In the genomic region with DNA sequence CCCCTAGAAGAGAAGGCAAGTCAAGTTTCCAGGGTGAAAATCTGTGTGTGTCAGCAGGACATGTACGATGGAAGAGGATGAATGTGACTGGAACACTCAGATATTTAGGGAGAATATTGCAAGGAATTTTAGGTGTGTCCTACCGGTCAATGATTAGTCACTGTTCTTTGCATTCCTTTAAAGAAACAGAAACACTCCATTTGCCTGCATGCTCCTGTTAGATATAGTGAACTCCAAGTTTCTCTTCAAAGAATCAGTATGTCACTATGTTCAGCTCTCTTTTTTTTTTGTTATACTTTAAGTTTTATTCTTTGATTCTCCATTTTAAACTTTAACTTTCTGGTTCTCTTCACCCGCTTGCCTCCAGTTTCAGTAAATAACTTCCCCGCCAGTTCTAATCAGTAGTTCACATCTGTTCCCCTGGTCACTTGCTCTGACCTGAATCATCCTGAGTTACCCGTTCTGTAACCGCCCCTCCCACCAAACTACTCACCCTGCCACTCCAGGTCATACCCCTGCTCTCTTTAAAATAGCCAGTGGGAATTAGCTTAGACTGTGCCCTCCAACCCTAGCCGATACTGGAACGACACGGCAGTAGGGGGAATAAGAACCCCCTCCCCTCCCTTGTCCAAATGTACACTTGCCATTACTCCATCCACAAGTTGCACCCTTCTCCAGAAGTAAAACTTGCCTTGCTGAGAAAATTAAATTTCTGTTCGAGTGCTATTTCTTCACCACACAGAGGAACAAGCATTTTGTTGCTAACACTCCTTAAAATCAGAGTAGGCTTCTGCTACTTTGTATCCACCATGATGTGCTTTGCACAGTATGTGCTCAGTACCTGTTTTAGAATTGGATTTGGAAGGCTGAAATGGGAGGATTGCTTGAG, we compare ENCODE assay signal across 12 cellular contexts.
A peak's percentile ranks its signal among the peaks of the same experiment; 100 is the strongest.
DNase-seq lines count a peak whose midpoint lies in the region; TF ChIP-seq lines count a peak whose summit lies in the region.
"Had no signal": no experiment of that assay in that cellular context is flagged by ENCODE, and none has a peak within 500 bp of the region (broad histone marks: within the 10 kb centered on the region; RNA-seq: fewer than 3 reads in every experiment).

No MANE protein-coding gene starts in this region.

- H3K9me3 Mint-ChIP-seq in nephron progenitor cell = no peaks in the 10 kb centered on the region

- TF ChIP-seq EP300 in Ishikawa (IDR thresholded peaks at IDR 0.05; ENCODE audit: borderline replicate concordance) = no peak

- no peak overlapping the region for H3K4me3 Mint-ChIP-seq in nephron progenitor cell
- H3K4me3 Mint-ChIP-seq: B cell had no signal

- no peaks in the 10 kb centered on the region for H3K27me3 Mint-ChIP-seq in nephron progenitor cell (ENCODE audit: low read depth, poor library complexity)

- H3K36me3 ChIP-seq in kidney epithelial cell (ENCODE audit: control insufficient read depth, insufficient read depth, low read length) (no peaks in the 10 kb centered on the region), osteoblast (ENCODE audit: insufficient read depth, low read length) (no peaks in the 10 kb centered on the region)
- H3K36me3 ChIP-seq: gastrocnemius medialis, vagina had no signal

- H3K9me3 ChIP-seq in osteoblast (ENCODE audit: low read depth, low read length) = no peaks in the 10 kb centered on the region
- H3K9me3 ChIP-seq: gastrocnemius medialis, vagina had no signal

- no peak overlapping the region for H3K27ac ChIP-seq in osteoblast (ENCODE audit: low read depth, low read length)
- H3K27ac ChIP-seq: gastrocnemius medialis, vagina had no signal

- no peak overlapping the region for H2AFZ ChIP-seq in osteoblast (ENCODE audit: low read length)

- in situ Hi-C loops in astrocyte of the spinal cord (cut with HindIII; ENCODE audit: low sequenced_read_pairs) = no loop called here

- no peak overlapping the region for H3K4me2 ChIP-seq in osteoblast (ENCODE audit: insufficient read depth, low read length)

- peaks cover 7% of the 10 kb centered on the region for H3K4me1 ChIP-seq in osteoblast (ENCODE audit: insufficient read depth, low read length)
- H3K4me1 ChIP-seq: gastrocnemius medialis had no signal

- H4K20me1 ChIP-seq in osteoblast (ENCODE audit: insufficient read depth, low read length) = no peaks in the 10 kb centered on the region

- H3K36me3 Mint-ChIP-seq in nephron progenitor cell (ENCODE audit: low read depth) = no peaks in the 10 kb centered on the region

- H3K79me2 ChIP-seq in osteoblast (ENCODE audit: insufficient read depth, low read length) = no peaks in the 10 kb centered on the region

- no peak overlapping the region for H3K27ac Mint-ChIP-seq in nephron progenitor cell
- H3K27ac Mint-ChIP-seq: B cell had no signal

- no peak overlapping the region for H3K4me3 ChIP-seq in astrocyte of the spinal cord (ENCODE audit: low read depth, low read length)
- H3K4me3 ChIP-seq in kidney epithelial cell (ENCODE audit: low read depth, low read length) = no peak overlapping the region
- no peak overlapping the region for H3K4me3 ChIP-seq in osteoblast (ENCODE audit: insufficient read depth, low read length)
- H3K4me3 ChIP-seq: gastrocnemius medialis, vagina had no signal

- peak; percentile 10 for DNase-seq in AG08395 (ENCODE audit: low spot score)
- DNase-seq in astrocyte of the spinal cord (ENCODE audit: low read depth, low spot score) = peak; percentile 62
- peak; percentile 39 for DNase-seq in kidney epithelial cell (ENCODE audit: low read depth)
- no peak for DNase-seq in osteoblast (ENCODE audit: insufficient read length, low spot score, missing footprints)
- no peak for DNase-seq in HK-2 (ENCODE audit: unreplicated experiment)
- DNase-seq in GM19238 (ENCODE audit: insufficient read length, low spot score) = no peak
- DNase-seq in nephron progenitor cell = no peak
- DNase-seq: gastrocnemius medialis, NCI-H748 treated with DMSO at 0.1 percent for 48 hours had no signal

- no peaks in the 10 kb centered on the region for H3K27me3 ChIP-seq in kidney epithelial cell (ENCODE audit: control insufficient read depth, insufficient read depth, low read length)
- H3K27me3 ChIP-seq in osteoblast (ENCODE audit: insufficient read depth, low read length) = no peaks in the 10 kb centered on the region
- H3K27me3 ChIP-seq: gastrocnemius medialis, vagina had no signal

- H3K4me1 Mint-ChIP-seq in nephron progenitor cell = peaks cover 8% of the 10 kb centered on the region
- H3K4me1 Mint-ChIP-seq: B cell had no signal

- TF ChIP-seq CTCF in astrocyte of the spinal cord (IDR thresholded peaks at IDR 0.05; ENCODE audit: low read depth, low read length) (no peak), kidney epithelial cell (IDR thresholded peaks at IDR 0.05; ENCODE audit: insufficient read depth, low read length, poor library complexity, severe bottlenecking) (no peak), osteoblast (IDR thresholded peaks at IDR 0.05; ENCODE audit: extremely low read depth, low read depth, low read length) (no peak), nephron progenitor cell (IDR thresholded peaks at IDR 0.05) (no peak)

- no peak for TF ChIP-seq RAD21 in Ishikawa (IDR thresholded peaks at IDR 0.05; ENCODE audit: low read depth)

TF ChIP-seq in Ishikawa, 13 proteins besides CTCF, POLR2A, EP300 and RAD21:
- peak; percentile 45; the same call in 1 of the 2 replicates for TF ChIP-seq TEAD4 (IDR thresholded peaks at IDR 0.05)
- no peak for TF ChIP-seq CREB1 (IDR thresholded peaks at IDR 0.05; ENCODE audit: low read depth)

Comparison
In these comparisons a context has a peak if more than half of its experiments do, and no peak if none do; other contexts are left out.
1. DNase-seq: peak in AG08395 (single experiment), astrocyte of the spinal cord (single experiment) and kidney epithelial cell (single experiment); none in osteoblast (single experiment), HK-2 (single experiment), GM19238 (single experiment) and nephron progenitor cell (single experiment).